In genomic region chr5:150700600-150701377, GRCh38 we compare ENCODE assay signal across 8 cellular contexts. TPM values are rescaled to one million over a fixed set of nuclear protein-coding genes. Genes with fewer than 3 reads are reported as not detected.
DNase-seq lines count a peak whose midpoint lies in the region; ATAC-seq and TF ChIP-seq lines count a peak whose summit lies in the region.

RBM22 (minus strand) TSS chr5:150701062; CDS start chr5:150700985, 77 bp downstream.

- DNase-seq in COR-L47 (lab: John Stamatoyannopoulos, UW), result peak; percentile 89
- peak; percentile 70 for DNase-seq in HS-5 (ENCODE audit: low read depth)
- peak; percentile 85 to 94 for DNase-seq in NOMO-1 (lab: John Stamatoyannopoulos, UW; ENCODE audit: unreplicated experiment in 2 of 2)
- DNase-seq in activated CD8-positive, alpha-beta memory T cell treated with anti-CD3 and anti-CD28 coated beads for 4 hours (ENCODE audit: low read depth in 2 of 2), result peak; percentile 84
- peak; percentile 96 for DNase-seq in endodermal cell
- DNase-seq in mesenteric fat pad (ENCODE audit: low spot score), result peak; percentile 97
- peak; percentile 79 for DNase-seq in stimulated activated CD8-positive, alpha-beta memory T cell treated with anti-CD3 and anti-CD28 coated beads, Interleukin-15, amount 100 ng/mL, for 24 hours (ENCODE audit: low read depth)

- peaks cover 36% of the 10 kb centered on the region for H3K36me3 ChIP-seq in endodermal cell (ENCODE audit: control insufficient read depth, insufficient read depth, low read length)

- WGBS in endodermal cell (ENCODE audit: insufficient coverage in 1 of 2, insufficient read length in 1 of 2), 2 experiments, result 0 to 1% methylated on average over 47 to 59 of the region's 59 CpGs

- no peaks in the 10 kb centered on the region for H3K9me3 Mint-ChIP-seq in endodermal cell

- peaks cover 29% of the 10 kb centered on the region for H3K36me3 Mint-ChIP-seq in endodermal cell (ENCODE audit: low read depth)

- H3K27me3 Mint-ChIP-seq in endodermal cell (ENCODE audit: insufficient read depth), result peaks cover 10% of the 10 kb centered on the region

- peak within 1 kb of the TSS; percentile 94 for H3K9ac ChIP-seq in endodermal cell (ENCODE audit: extremely low read depth, low read length, poor library complexity, severe bottlenecking)

- TF ChIP-seq CTCF in endodermal cell (conservative IDR thresholded peaks at IDR 0.05), result peak; percentile 79

- H3K27ac ChIP-seq in endodermal cell (ENCODE audit: low read depth, low read length), result peak within 1 kb of the TSS; percentile 82

- peak; percentile 92 for ATAC-seq in GM19468 (IDR thresholded peaks at IDR 0.05; ENCODE audit: extremely low read depth, unreplicated experiment)

- no peaks in the 10 kb centered on the region for H3K9me3 ChIP-seq in endodermal cell (ENCODE audit: control insufficient read depth, low read length)

- no peak within 1 kb of the TSS for H3K4me3 Mint-ChIP-seq in endodermal cell

- peaks cover 17% of the 10 kb centered on the region for H3K27me3 ChIP-seq in endodermal cell (ENCODE audit: control insufficient read depth, insufficient read depth, low read length, poor library complexity, severe bottlenecking)

- H3K4me3 ChIP-seq in endodermal cell (ENCODE audit: low read length), result peak within 1 kb of the TSS; percentile 88

- H3K4me1 Mint-ChIP-seq in endodermal cell, result no peaks in the 10 kb centered on the region

- H3K4me1 ChIP-seq in endodermal cell (ENCODE audit: control insufficient read depth, insufficient read depth, low read length), result peaks cover 3% of the 10 kb centered on the region

- no peak within 1 kb of the TSS for H3K27ac Mint-ChIP-seq in endodermal cell

RNA-seq across cellular contexts. Expression of gene RBM22, which starts in this region (rescaled TPM):
- total RNA-seq in endodermal cell (10 to 100 TPM; 42.7 to 44.3 TPM), mesenteric fat pad (44.1 TPM)
- polyA plus RNA-seq in endodermal cell (2013, experiment 1 of 2), result 66.3 TPM
- 58.8 TPM for polyA plus RNA-seq in endodermal cell (2013, experiment 2 of 2)

Comparison
In these comparisons a context has a peak if more than half of its experiments do, and no peak if none do; other contexts are left out.
1. Peak in every context shown above with its lines: DNase-seq, ATAC-seq, H3K4me3 ChIP-seq and H3K27ac ChIP-seq.